8 cellular contexts compared by ENCODE assay signal in the genomic region with DNA sequence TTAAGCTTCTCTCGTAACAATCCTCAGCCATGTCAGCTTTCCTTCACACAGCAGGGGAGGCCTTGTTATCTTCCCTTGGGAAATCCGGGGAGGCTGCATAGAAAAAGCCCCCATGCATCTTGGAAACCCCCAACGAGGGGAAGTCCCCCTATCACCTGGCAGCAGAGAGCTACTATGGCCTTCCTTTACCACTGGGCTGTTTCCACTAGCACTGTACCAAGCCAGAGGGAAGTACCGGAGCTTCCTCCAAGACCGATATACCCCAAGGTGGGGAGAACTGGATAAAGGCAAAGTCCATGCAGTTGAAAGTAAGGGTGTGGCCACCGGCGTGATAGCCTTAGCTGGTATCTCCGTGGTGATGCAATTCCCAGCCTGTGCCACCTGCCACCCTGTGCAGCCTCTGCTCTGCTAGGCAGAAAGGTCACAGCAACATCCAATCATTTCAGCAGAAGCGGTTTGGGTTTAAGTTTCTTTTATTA. TPM values are rescaled to one million over a fixed set of nuclear protein-coding genes. Genes with fewer than 3 reads are reported as not detected.
DNase-seq lines count a peak whose midpoint lies in the region; ATAC-seq and TF ChIP-seq lines count a peak whose summit lies in the region.

No MANE protein-coding gene starts in this region.

- H3K9me3 ChIP-seq in CD8-positive, alpha-beta T cell (ENCODE audit: low read length): no peaks in the 10 kb centered on the region

- H3K4me3 ChIP-seq in CD8-positive, alpha-beta T cell (ENCODE audit: low read depth, low read length): no peak overlapping the region

- TF ChIP-seq CTCF in glutamatergic neuron (IDR thresholded peaks at IDR 0.05; ENCODE audit: partially characterized antibody, unreplicated experiment): no peak
- TF ChIP-seq CTCF in CD8-positive, alpha-beta T cell (IDR thresholded peaks at IDR 0.05): no peak

- H3K4me3 Mint-ChIP-seq in IgD-negative memory B cell: peak overlapping the region; percentile 30 to 83 (median 70)
- H3K4me3 Mint-ChIP-seq in glutamatergic neuron (ENCODE audit: unreplicated experiment): no peak overlapping the region
- no peak overlapping the region for H3K4me3 Mint-ChIP-seq in CD8-positive, alpha-beta T cell

- peaks cover 14% of the 10 kb centered on the region for H3K4me1 ChIP-seq in CD8-positive, alpha-beta T cell (ENCODE audit: insufficient read depth, low read length)

- peak; percentile 34 for ATAC-seq in GM21360 (IDR thresholded peaks at IDR 0.05; ENCODE audit: unreplicated experiment)
- ATAC-seq in CD8-positive, alpha-beta T cell: no peak
- no peak for ATAC-seq in activated naive CD4-positive, alpha-beta T cell treated with anti-CD3 and anti-CD28 coated beads, Interleukin-2, amount 50 U/mL, for 72 hours

- no peaks in the 10 kb centered on the region for H3K27me3 ChIP-seq in CD8-positive, alpha-beta T cell (ENCODE audit: insufficient read depth, low read length)

- no peaks in the 10 kb centered on the region for H3K36me3 ChIP-seq in CD8-positive, alpha-beta T cell (ENCODE audit: insufficient read depth, low read length)

- H3K27me3 Mint-ChIP-seq in IgD-negative memory B cell: no peaks in the 10 kb centered on the region
- H3K27me3 Mint-ChIP-seq in glutamatergic neuron (ENCODE audit: unreplicated experiment): peaks cover 18% of the 10 kb centered on the region
- peaks cover 12% of the 10 kb centered on the region for H3K27me3 Mint-ChIP-seq in CD8-positive, alpha-beta T cell (ENCODE audit: low read depth)

- intact Hi-C loops in CD8-positive, alpha-beta T cell (cut with DNase I, micrococcal nuclease): no loop called here

- H3K9me3 Mint-ChIP-seq in IgD-negative memory B cell: no peaks in the 10 kb centered on the region
- peaks cover 10% of the 10 kb centered on the region for H3K9me3 Mint-ChIP-seq in glutamatergic neuron (ENCODE audit: unreplicated experiment)
- no peaks in the 10 kb centered on the region for H3K9me3 Mint-ChIP-seq in CD8-positive, alpha-beta T cell
- no peaks in the 10 kb centered on the region for H3K9me3 Mint-ChIP-seq in activated naive CD4-positive, alpha-beta T cell treated with anti-CD3 and anti-CD28 coated beads, Interleukin-2, amount 50 U/mL, for 72 hours

- CTCF ChIA-PET in CD8-positive, alpha-beta T cell (lab: Charles Lee): interaction anchor here (1.0 kb wide), 1 partner anchor 10 kb away, joined by 5 read pairs; no protein-coding TSS in a partner anchor

- H3K36me3 Mint-ChIP-seq in IgD-negative memory B cell (no peaks in the 10 kb centered on the region), glutamatergic neuron (ENCODE audit: unreplicated experiment) (no peaks in the 10 kb centered on the region)
- H3K36me3 Mint-ChIP-seq in CD8-positive, alpha-beta T cell: no peaks in the 10 kb centered on the region
- no peaks in the 10 kb centered on the region for H3K36me3 Mint-ChIP-seq in activated naive CD4-positive, alpha-beta T cell treated with anti-CD3 and anti-CD28 coated beads, Interleukin-2, amount 50 U/mL, for 72 hours

- peaks cover 21 to 39% (median 34%) of the 10 kb centered on the region in 3 donors for H3K4me1 Mint-ChIP-seq in IgD-negative memory B cell
- H3K4me1 Mint-ChIP-seq in glutamatergic neuron (ENCODE audit: low read depth, unreplicated experiment): peaks cover 12% of the 10 kb centered on the region
- H3K4me1 Mint-ChIP-seq in CD8-positive, alpha-beta T cell (ENCODE audit: low read depth): peaks cover 13% of the 10 kb centered on the region

- DNase-seq in DMS53 treated with DMSO at 0.1 percent for 48 hours (lab: John Stamatoyannopoulos, UW; ENCODE audit: unreplicated experiment) (peak; percentile 43), glutamatergic neuron (peak; percentile 36), GM03348 (ENCODE audit: low spot score) (no peak)
- no peak for DNase-seq in stimulated activated CD4-positive, alpha-beta T cell treated with anti-CD3 and anti-CD28 coated beads, Interleukin-12 subunit alpha, Interleukin-12 subunit beta, amount 100 ng/mL, for 4 hours
- DNase-seq in CD8-positive, alpha-beta T cell: no peak
- DNase-seq in activated naive CD4-positive, alpha-beta T cell treated with anti-CD3 and anti-CD28 coated beads, Interleukin-2, amount 50 U/mL, for 72 hours (ENCODE audit: low spot score in 2 of 2): no peak

- H3K27ac Mint-ChIP-seq in IgD-negative memory B cell: peak overlapping the region; percentile 36 to 94 (median 87)
- peak overlapping the region; percentile 66 for H3K27ac Mint-ChIP-seq in glutamatergic neuron (ENCODE audit: unreplicated experiment)
- no peak overlapping the region for H3K27ac Mint-ChIP-seq in CD8-positive, alpha-beta T cell
- no peak overlapping the region for H3K27ac Mint-ChIP-seq in activated naive CD4-positive, alpha-beta T cell treated with anti-CD3 and anti-CD28 coated beads, Interleukin-2, amount 50 U/mL, for 72 hours

- POLR2A ChIA-PET in CD8-positive, alpha-beta T cell (lab: Charles Lee): no interaction called here

- no peak overlapping the region for H3K27ac ChIP-seq in CD8-positive, alpha-beta T cell (ENCODE audit: low read depth, low read length)

RNA-seq across cellular contexts. Expression of gene CLIP2, which starts 4.4 kb away (rescaled TPM):
- polyA plus RNA-seq in IgD-negative memory B cell: 7.1 TPM
- total RNA-seq in glutamatergic neuron (ENCODE audit: unreplicated experiment): 96.1 TPM
- total RNA-seq in CD8-positive, alpha-beta T cell: 1 to 10 TPM; 2.1 to 2.7 TPM
- total RNA-seq in activated naive CD4-positive, alpha-beta T cell treated with anti-CD3 and anti-CD28 coated beads, Interleukin-2, amount 50 U/mL, for 72 hours: 1 to 10 TPM in 1 of 2 donors, under 1 TPM in 1; 0.89 to 1.1 TPM

RNA-seq across cellular contexts. Expression of gene RFC2, which starts 30.6 kb away (rescaled TPM):
- polyA plus RNA-seq in IgD-negative memory B cell: 46.6 TPM
- total RNA-seq in glutamatergic neuron (ENCODE audit: unreplicated experiment): 16.8 TPM
- 10 to 100 TPM in 1 of 2 experiments, 1 to 10 TPM in 1; 8.8 to 10.7 TPM for total RNA-seq in CD8-positive, alpha-beta T cell
- 10 to 100 TPM; 80.1 to 84.5 TPM for total RNA-seq in activated naive CD4-positive, alpha-beta T cell treated with anti-CD3 and anti-CD28 coated beads, Interleukin-2, amount 50 U/mL, for 72 hours

Comparison
In these comparisons a context has a peak if more than half of its experiments do, and no peak if none do; other contexts are left out.
1. DNase-seq: peak in DMS53 treated with DMSO at 0.1 percent for 48 hours (single experiment) and glutamatergic neuron (single experiment); none in stimulated activated CD4-positive, alpha-beta T cell treated with anti-CD3 and anti-CD28 coated beads, Interleukin-12 subunit alpha, Interleukin-12 subunit beta, amount 100 ng/mL, for 4 hours (single experiment), CD8-positive, alpha-beta T cell (0 of 7), activated naive CD4-positive, alpha-beta T cell treated with anti-CD3 and anti-CD28 coated beads, Interleukin-2, amount 50 U/mL, for 72 hours (0 of 2) and GM03348 (single experiment).
2. H3K27ac Mint-ChIP-seq: peak in IgD-negative memory B cell (3 of 3) and glutamatergic neuron (single experiment); none in CD8-positive, alpha-beta T cell (single experiment) and activated naive CD4-positive, alpha-beta T cell treated with anti-CD3 and anti-CD28 coated beads, Interleukin-2, amount 50 U/mL, for 72 hours (0 of 2).
3. H3K4me3 Mint-ChIP-seq: peak in IgD-negative memory B cell (4 of 4); none in glutamatergic neuron (single experiment) and CD8-positive, alpha-beta T cell (single experiment).
4. RNA of gene CLIP2, which starts 4.4 kb away (total RNA-seq): 96.1 TPM in glutamatergic neuron (single experiment); 2.1 to 2.7 TPM in CD8-positive, alpha-beta T cell and 0.89 to 1.1 TPM in activated naive CD4-positive, alpha-beta T cell treated with anti-CD3 and anti-CD28 coated beads, Interleukin-2, amount 50 U/mL, for 72 hours; every median in the first group is over 10 times any median in the second.